In genomic region chr4:134807231-134807745, GRCh38 we compare ENCODE assay signal across 17 cellular contexts.
DNase-seq lines count a peak whose midpoint lies in the region; ATAC-seq and TF ChIP-seq lines count a peak whose summit lies in the region.
"Had no signal": no experiment of that assay in that cellular context is flagged by ENCODE, and none has a peak within 500 bp of the region (broad histone marks: within the 10 kb centered on the region; RNA-seq: fewer than 3 reads in every experiment).

No MANE protein-coding gene starts in this region.

- H3K4me3 ChIP-seq in choroid plexus epithelial cell (ENCODE audit: low read depth, low read length), result no peak overlapping the region
- H3K4me3 ChIP-seq in smooth muscle cell, result no peak overlapping the region
- no peak overlapping the region for H3K4me3 ChIP-seq in PC-9

- WGBS in smooth muscle cell (ENCODE audit: low lambda C conversion rate), result 69% methylated on average over 3 of the region's 3 CpGs

- H3K9me3 ChIP-seq in smooth muscle cell (replicated peaks; ENCODE audit: low read depth) (no peaks in the 10 kb centered on the region), PC-9 (ENCODE audit: insufficient read depth, low read depth) (no peaks in the 10 kb centered on the region)

- H3K27me3 ChIP-seq in smooth muscle cell (ENCODE audit: low read depth) (no peaks in the 10 kb centered on the region), PC-9 (ENCODE audit: insufficient read depth, low read depth) (no peaks in the 10 kb centered on the region)

- intact Hi-C loops in PC-9 (cut with micrococcal nuclease; ENCODE audit: unreplicated experiment), result no loop called here

- H3K27ac ChIP-seq in smooth muscle cell (ENCODE audit: low read depth), result no peak overlapping the region
- no peak overlapping the region for H3K27ac ChIP-seq in PC-9
- H3K27ac ChIP-seq: KMS-11 had no signal

- DNase-seq in H4 (ENCODE audit: low spot score), result peak; percentile 6
- peak; percentile 6 for DNase-seq in choroid plexus epithelial cell (ENCODE audit: low read depth)
- peak; percentile 8 for DNase-seq in iris pigment epithelial cell (ENCODE audit: low read depth)
- DNase-seq in smooth muscle cell (lab: John Stamatoyannopoulos, UW; ENCODE audit: unreplicated experiment), result no peak
- no peak for DNase-seq in activated T-cell treated with anti-CD3 and anti-CD28 coated beads, Interleukin-2, amount 50 U/mL, for 1 hour
- DNase-seq in PC-9, result no peak
- no peak for DNase-seq in iPS-NIHi11 (ENCODE audit: low spot score)
- DNase-seq: CD8-positive, alpha-beta T cell; GF-D8; H7; MM.1S; NCI-H1105 treated with DMSO at 0.1 percent for 48 hours; NCI-H187; NCI-H446 treated with DMSO at 0.1 percent for 48 hours; NCI-H82 had no signal

- CTCF ChIA-PET in PC-9 (lab: Charles Lee), result no interaction called here

- no peaks in the 10 kb centered on the region for H3K4me1 ChIP-seq in smooth muscle cell (ENCODE audit: low read depth)
- H3K4me1 ChIP-seq in PC-9 (replicated peaks; ENCODE audit: insufficient read depth), result no peaks in the 10 kb centered on the region

- H4K20me1 ChIP-seq in smooth muscle cell (ENCODE audit: low read depth) (no peaks in the 10 kb centered on the region), PC-9 (ENCODE audit: insufficient read depth) (no peaks in the 10 kb centered on the region)

- no peak for ATAC-seq in GM21528 (IDR thresholded peaks at IDR 0.05; ENCODE audit: low FRiP score, unreplicated experiment)
- ATAC-seq: CD8-positive, alpha-beta T cell had no signal

- POLR2A ChIA-PET in PC-9 (lab: Charles Lee; ENCODE audit: unreplicated experiment), result no interaction called here

- H3F3A ChIP-seq in smooth muscle cell (ENCODE audit: low read depth), result no peaks in the 10 kb centered on the region
- no peaks in the 10 kb centered on the region for H3F3A ChIP-seq in PC-9 (ENCODE audit: insufficient read depth, low read depth)

- no peaks in the 10 kb centered on the region for H3K79me2 ChIP-seq in smooth muscle cell (ENCODE audit: low read depth)
- H3K79me2 ChIP-seq in PC-9 (ENCODE audit: low read depth), result no peaks in the 10 kb centered on the region

- no peak overlapping the region for H3K9ac ChIP-seq in smooth muscle cell (ENCODE audit: low read depth)
- H3K9ac ChIP-seq: KMS-11 had no signal

- no peak for TF ChIP-seq CTCF in choroid plexus epithelial cell (conservative IDR thresholded peaks at IDR 0.05; ENCODE audit: low read depth, low read length)
- TF ChIP-seq CTCF in smooth muscle cell (IDR thresholded peaks at IDR 0.05; ENCODE audit: borderline replicate concordance, insufficient read depth, poor library complexity, severe bottlenecking), result no peak
- TF ChIP-seq CTCF in PC-9 (conservative IDR thresholded peaks at IDR 0.05), result no peak

- H2AFZ ChIP-seq in smooth muscle cell (ENCODE audit: low read depth), result peak overlapping the region; percentile 76
- no peak overlapping the region for H2AFZ ChIP-seq in PC-9

- H3K4me2 ChIP-seq in smooth muscle cell (no peak overlapping the region), PC-9 (no peak overlapping the region)
- H3K4me2 ChIP-seq: KMS-11 had no signal

- BruUV-seq in PC-9 (replicated peaks; lab: Mats Ljungman, UMichigan), result no TSS peak

- H3K9me2 ChIP-seq in PC-9 (ENCODE audit: insufficient read depth), result no peaks in the 10 kb centered on the region

- H3K36me3 ChIP-seq in smooth muscle cell (ENCODE audit: low read depth), result no peaks in the 10 kb centered on the region
- no peaks in the 10 kb centered on the region for H3K36me3 ChIP-seq in PC-9 (ENCODE audit: low read depth)

Comparison
In these comparisons a context has a peak if more than half of its experiments do, and no peak if none do; other contexts are left out.
1. DNase-seq: peak in H4 (single experiment), choroid plexus epithelial cell (single experiment) and iris pigment epithelial cell (single experiment); none in smooth muscle cell (single experiment), activated T-cell treated with anti-CD3 and anti-CD28 coated beads, Interleukin-2, amount 50 U/mL, for 1 hour (single experiment), PC-9 (0 of 2) and iPS-NIHi11 (single experiment).